8 cellular contexts compared by ENCODE assay signal in genomic region chr9:86413966-86414880, GRCh38.
A peak's percentile ranks its signal among the peaks of the same experiment; 100 is the strongest.
DNase-seq lines count a peak whose midpoint lies in the region; ATAC-seq, FAIRE-seq and TF ChIP-seq lines count a peak whose summit lies in the region.

No MANE protein-coding gene starts in this region.

- CTCF ChIA-PET in BJ (lab: Yijun Ruan, JAX), result interaction anchor here (0.6 to 5.1 kb wide), 22 partner anchors 8 to 1460 kb away, joined by 3 to 31 read pairs (median 4); no protein-coding TSS in a partner anchor

- H3K4me3 ChIP-seq in BJ (ENCODE audit: low read depth, low read length), result no peak overlapping the region
- H3K4me3 ChIP-seq in RWPE2 (ENCODE audit: severe bottlenecking), result no peak overlapping the region
- no peak overlapping the region for H3K4me3 ChIP-seq in sigmoid colon

- H3K4me3 Mint-ChIP-seq in activated T-cell treated with anti-CD3 and anti-CD28 coated beads, Interleukin-2, amount 50 U/mL, for 24 hours, result no peak overlapping the region

- intact Hi-C loops in sigmoid colon (cut with DNase I), result loop anchor here (2.0 to 10.0 kb wide), 2 partner anchors 911 to 1251 kb away; no protein-coding TSS in a partner anchor

- no peak overlapping the region for H3K27ac ChIP-seq in RWPE2 (ENCODE audit: poor library complexity, severe bottlenecking)
- no peak overlapping the region for H3K27ac ChIP-seq in foreskin keratinocyte
- no peak overlapping the region for H3K27ac ChIP-seq in sigmoid colon

- H3K9me3 ChIP-seq in RWPE2 (ENCODE audit: severe bottlenecking) (no peaks in the 10 kb centered on the region), sigmoid colon (no peaks in the 10 kb centered on the region)

- no peak overlapping the region for H3K27ac Mint-ChIP-seq in activated T-cell treated with anti-CD3 and anti-CD28 coated beads, Interleukin-2, amount 50 U/mL, for 24 hours

- no peak for TF ChIP-seq POLR2A in H54 (IDR thresholded peaks at IDR 0.05; ENCODE audit: low read depth, low read length)
- no peak for TF ChIP-seq POLR2A in sigmoid colon (IDR thresholded peaks at IDR 0.05)

- H3K4me1 Mint-ChIP-seq in activated T-cell treated with anti-CD3 and anti-CD28 coated beads, Interleukin-2, amount 50 U/mL, for 24 hours (ENCODE audit: low read depth), result peaks cover 2% of the 10 kb centered on the region

- H3K36me3 ChIP-seq in BJ (ENCODE audit: control insufficient read depth, insufficient read depth, low read length) (no peaks in the 10 kb centered on the region), RWPE2 (ENCODE audit: low read depth) (no peaks in the 10 kb centered on the region), sigmoid colon (no peaks in the 10 kb centered on the region)

- POLR2A ChIA-PET in BJ (lab: Charles Lee), result no interaction called here

- FAIRE-seq in H54 (lab: Jason Lieb, UNC), result peak; percentile 92

- TF ChIP-seq CTCF in BJ (IDR thresholded peaks at IDR 0.05; ENCODE audit: insufficient read depth, low read depth, low read length) (peak; percentile 51), RWPE2 (IDR thresholded peaks at IDR 0.05; ENCODE audit: poor library complexity, severe bottlenecking) (peak; percentile 85), foreskin keratinocyte (conservative IDR thresholded peaks at IDR 0.05) (peak; percentile 82), sigmoid colon (IDR thresholded peaks at IDR 0.05) (peak; percentile 41 to 77 (median 45))

- H3K27me3 Mint-ChIP-seq in activated T-cell treated with anti-CD3 and anti-CD28 coated beads, Interleukin-2, amount 50 U/mL, for 24 hours, result peaks cover 14% of the 10 kb centered on the region

- H3K27me3 ChIP-seq in BJ (ENCODE audit: control insufficient read depth, insufficient read depth, low read length), result no peaks in the 10 kb centered on the region; the same call in 1 of the 2 replicates
- H3K27me3 ChIP-seq in RWPE2 (ENCODE audit: insufficient read depth, poor library complexity, severe bottlenecking), result no peaks in the 10 kb centered on the region
- H3K27me3 ChIP-seq in foreskin keratinocyte, result no peaks in the 10 kb centered on the region
- H3K27me3 ChIP-seq in sigmoid colon, result no peaks in the 10 kb centered on the region

- H3K4me1 ChIP-seq in RWPE2 (ENCODE audit: insufficient read depth, poor library complexity, severe bottlenecking), result no peaks in the 10 kb centered on the region
- no peaks in the 10 kb centered on the region for H3K4me1 ChIP-seq in foreskin keratinocyte
- peaks cover 0 to 6% (median 0%) of the 10 kb centered on the region in 4 donors for H3K4me1 ChIP-seq in sigmoid colon

- no peak for DNase-seq in BJ (ENCODE audit: low read depth)
- peak; percentile 28 for DNase-seq in H54 (ENCODE audit: insufficient read length, low spot score)
- DNase-seq in RWPE2 (ENCODE audit: low spot score), result no peak
- DNase-seq in foreskin keratinocyte, result peak in 1 of 2 donors; percentile 25
- DNase-seq in sigmoid colon, result no peak
- DNase-seq in stimulated activated CD4-positive, alpha-beta T cell treated with anti-CD3 and anti-CD28 coated beads, Interleukin-12 subunit alpha, Interleukin-12 subunit beta, amount 100 ng/mL, for 4 hours, result no peak
- no peak for DNase-seq in activated T-cell treated with anti-CD3 and anti-CD28 coated beads, Interleukin-2, amount 50 U/mL, for 24 hours
- no peak for DNase-seq in activated effector memory CD4-positive, alpha-beta T cell treated with Interleukin-2 at 50 U/mL for 16 hours

- H3K36me3 Mint-ChIP-seq in activated T-cell treated with anti-CD3 and anti-CD28 coated beads, Interleukin-2, amount 50 U/mL, for 24 hours (ENCODE audit: low read depth), result no peaks in the 10 kb centered on the region

- no peak for TF ChIP-seq EP300 in sigmoid colon (IDR thresholded peaks at IDR 0.05)

- H3K9me3 Mint-ChIP-seq in activated T-cell treated with anti-CD3 and anti-CD28 coated beads, Interleukin-2, amount 50 U/mL, for 24 hours, result no peaks in the 10 kb centered on the region

- no peak for ATAC-seq in RWPE2 (ENCODE audit: low read depth)
- ATAC-seq in foreskin keratinocyte, result peak; percentile 23

- 60 to 65% methylated on average over 10 of the region's 10 CpGs for WGBS in sigmoid colon, 2 donors
